ENCODE assay signal across 8 cellular contexts in the genomic region with DNA sequence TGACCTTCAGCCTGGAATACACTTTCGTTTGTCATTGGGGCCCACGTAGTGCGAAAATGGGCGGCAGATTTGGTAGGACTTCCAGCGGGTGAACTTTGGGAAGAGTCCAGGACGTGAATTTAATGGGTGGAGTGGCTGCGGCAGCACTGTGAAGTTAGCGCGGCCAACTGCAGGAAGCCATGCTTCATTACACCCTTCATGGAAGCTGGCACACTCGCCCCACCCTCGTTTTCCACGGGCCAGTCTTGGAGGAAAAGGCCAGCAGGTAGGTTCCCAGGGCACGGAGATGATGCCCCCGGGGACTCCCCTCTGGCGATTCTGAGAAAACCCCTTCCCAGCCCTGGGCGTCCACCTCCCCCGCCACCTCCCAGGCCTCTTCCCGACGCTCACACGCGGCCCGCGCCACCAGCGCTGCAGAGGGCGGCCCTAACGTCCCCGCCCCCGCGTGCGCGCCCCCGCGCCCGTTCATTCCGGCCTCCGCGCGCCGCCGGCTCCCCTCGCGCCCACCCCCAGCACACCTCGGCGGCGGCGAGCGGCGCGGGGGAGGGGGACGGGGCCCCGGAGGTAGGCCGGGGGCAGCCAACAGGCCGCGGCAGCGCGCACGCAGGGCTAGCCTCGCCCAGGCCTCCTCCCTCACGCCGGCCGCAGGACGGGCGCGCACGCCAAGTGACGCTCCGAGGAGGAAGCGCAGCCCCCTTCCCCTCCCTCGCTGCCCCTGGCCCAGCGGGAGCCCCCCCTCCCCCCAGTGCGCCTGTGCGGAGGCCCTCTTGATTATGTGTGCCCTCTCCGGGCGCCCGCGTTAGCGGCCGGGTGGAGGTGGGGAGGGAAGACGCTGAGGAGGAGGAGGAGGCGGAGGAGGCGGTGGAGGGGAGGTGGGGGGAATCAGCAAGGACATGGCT. TPM values are rescaled to one million over a fixed set of nuclear protein-coding genes. Genes with fewer than 3 reads are reported as not detected.
DNase-seq lines count a peak whose midpoint lies in the region; ATAC-seq and TF ChIP-seq lines count a peak whose summit lies in the region.

A gene (plus strand): TSS at position 656 of the 899 bp plus-strand sequence. CDS start 413 bp downstream, outside the sequence.

- peak within 1 kb of the TSS; percentile 99 for H3K4me2 ChIP-seq in fibroblast of lung (ENCODE audit: extremely low read depth, insufficient read depth, low read length)

- peak within 1 kb of the TSS; percentile 69 for H3K9ac ChIP-seq in fibroblast of lung (ENCODE audit: insufficient read depth, low read length)

- peak; percentile 81 for DNase-seq in DMS79 (lab: John Stamatoyannopoulos, UW)
- peak; percentile 88 for DNase-seq in KG1 (lab: John Stamatoyannopoulos, UW)
- DNase-seq in RPMI7951 (ENCODE audit: low read depth) = peak; percentile 95
- peak; percentile 76 to 90 for DNase-seq in activated T-helper 1 cell treated with anti-CD3 and anti-CD28 coated beads, Interleukin-2, amount 50 U/mL, for 16 hours (ENCODE audit: low read depth in 1 of 2, low spot score in 1 of 2)
- peak; percentile 97 for DNase-seq in fibroblast of lung (ENCODE audit: low read depth in 2 of 2)
- DNase-seq in natural killer cell = peak; percentile 87
- DNase-seq in stimulated activated naive CD4-positive, alpha-beta T cell treated with Interleukin-2 at 50 U/mL for 16 hours (lab: John Stamatoyannopoulos, UW) = peak; percentile 91

- no peaks in the 10 kb centered on the region for H3K9me3 Mint-ChIP-seq in natural killer cell

- TF ChIP-seq CTCF in fibroblast of lung (conservative IDR thresholded peaks at IDR 0.05 in 1 of 2, IDR thresholded peaks at IDR 0.05 in 1 of 2; ENCODE audit: low read depth in 1 of 2, low read length in 2 of 2) (peak; percentile 33 to 34), natural killer cell (IDR thresholded peaks at IDR 0.05) (peak; percentile 27)

- H3K36me3 ChIP-seq in fibroblast of lung (ENCODE audit: control insufficient read depth, insufficient read depth, low read length) = peaks cover 2% of the 10 kb centered on the region

- peak within 1 kb of the TSS; percentile 76 to 90 for H3K27ac Mint-ChIP-seq in natural killer cell

- peak; percentile 78 for ATAC-seq in GM21576 (IDR thresholded peaks at IDR 0.05; ENCODE audit: unreplicated experiment)
- peak; percentile 82 to 94 (median 83) for ATAC-seq in natural killer cell

- peaks cover 16 to 17% of the 10 kb centered on the region in 2 donors for H3K4me1 Mint-ChIP-seq in natural killer cell

- H4K20me1 ChIP-seq in fibroblast of lung (ENCODE audit: control insufficient read depth, extremely low read depth, insufficient read depth, low read length) = no peaks in the 10 kb centered on the region

- peak within 1 kb of the TSS; percentile 83 for H2AFZ ChIP-seq in fibroblast of lung (ENCODE audit: low read length)

- peaks cover 5% of the 10 kb centered on the region for H3K36me3 Mint-ChIP-seq in natural killer cell

- H3K4me3 ChIP-seq in fibroblast of lung (replicated peaks in 1 of 4; ENCODE audit: control extremely low read depth in 1 of 4, insufficient read depth in 1 of 4, low read depth in 3 of 4, low read length in 4 of 4) = peak within 1 kb of the TSS; percentile 67 to 77 (median 72)

- intact Hi-C loops in natural killer cell (cut with micrococcal nuclease) = loop anchor here (5.0 kb wide), 3 partner anchors 37 to 783 kb away; a partner anchor contains a TSS

- H3K4me1 ChIP-seq in fibroblast of lung (ENCODE audit: control insufficient read depth, extremely low read depth, insufficient read depth, low read length) = peaks cover 6% of the 10 kb centered on the region

- peak within 1 kb of the TSS; percentile 87 for H3K27ac ChIP-seq in fibroblast of lung (ENCODE audit: insufficient read depth, low read length)

- no peaks in the 10 kb centered on the region for H3K27me3 ChIP-seq in fibroblast of lung (ENCODE audit: control insufficient read depth, insufficient read depth, low read length)

- H3K4me3 Mint-ChIP-seq in natural killer cell = peak within 1 kb of the TSS; percentile 91

- peaks cover 4 to 9% of the 10 kb centered on the region in 2 donors for H3K27me3 Mint-ChIP-seq in natural killer cell (ENCODE audit: low read depth in 2 of 2)

- H3K79me2 ChIP-seq in fibroblast of lung (ENCODE audit: control insufficient read depth, insufficient read depth, low read length) = peaks cover 31% of the 10 kb centered on the region

- H3K9me3 ChIP-seq in fibroblast of lung (ENCODE audit: control insufficient read depth, insufficient read depth, low read depth, low read length) = no peaks in the 10 kb centered on the region

RNA-seq across cellular contexts. Expression of the gene that starts here (rescaled TPM):
- 31.2 and 42.1 TPM in 2 replicates for total RNA-seq in RPMI7951 (2014; rRNA removed; shearing (Covaris generic))
- total RNA-seq in fibroblast of lung = 33.1 and 56.3 TPM in 2 replicates
- polyA plus RNA-seq in fibroblast of lung = 25.1 and 25.6 TPM in 2 replicates
- polyA plus RNA-seq in fibroblast of lung (2012) = 12.8 and 14.0 TPM in 2 replicates
- 12.3 and 26.8 TPM in 2 replicates for polyA minus RNA-seq in fibroblast of lung (ENCODE audit: low replicate concordance)
- 10 to 100 TPM; 40.4 to 65.2 (median 60.0) TPM for total RNA-seq in natural killer cell

Comparison
In these comparisons a context has a peak if more than half of its experiments do, and no peak if none do; other contexts are left out.
1. Peak in every context shown above with its lines: DNase-seq, ATAC-seq, H3K4me3 ChIP-seq and H3K27ac ChIP-seq.